ENCODE assay signal across 6 cellular contexts in genomic region chr12:114134922-114135321, GRCh38.
"Had no signal": no experiment of that assay in that cellular context is flagged by ENCODE, and none has a peak within 500 bp of the region (broad histone marks: within the 10 kb centered on the region; RNA-seq: fewer than 3 reads in every experiment).

No MANE protein-coding gene starts in this region.

- H3K4me3 Mint-ChIP-seq: IgD-negative memory B cell had no signal

- H3K27ac ChIP-seq: HL-60 had no signal

- H3K4me3 ChIP-seq: K562 had no signal

- H3K36me3 Mint-ChIP-seq: IgD-negative memory B cell had no signal

- H3K9me3 Mint-ChIP-seq: IgD-negative memory B cell had no signal

- DNase-seq: IMR-90, KBM-7 had no signal

- H3K4me1 Mint-ChIP-seq: IgD-negative memory B cell had no signal

- H3K27me3 Mint-ChIP-seq: IgD-negative memory B cell had no signal

- H3K27ac Mint-ChIP-seq: IgD-negative memory B cell had no signal

- ATAC-seq: HepG2, K562 had no signal
